8 cellular contexts compared by ENCODE assay signal in genomic region chrX:3697701-3698279, GRCh38. TPM values are rescaled to one million over a fixed set of nuclear protein-coding genes. Genes with fewer than 3 reads are reported as not detected.
DNase-seq lines count a peak whose midpoint lies in the region; ATAC-seq and TF ChIP-seq lines count a peak whose summit lies in the region.

No MANE protein-coding gene starts in this region.

- no peaks in the 10 kb centered on the region for H3K79me2 ChIP-seq in osteoblast (ENCODE audit: insufficient read depth, low read length)

- no peaks in the 10 kb centered on the region for H3K9me3 ChIP-seq in esophagus (ENCODE audit: control insufficient read depth in 2 of 2, insufficient read depth in 1 of 2, low read depth in 1 of 2, low read length in 1 of 2)
- no peaks in the 10 kb centered on the region for H3K9me3 ChIP-seq in osteoblast (ENCODE audit: low read depth, low read length)

- 35 to 67% methylated on average over 16 of the region's 16 CpGs for WGBS in esophagus, 2 donors

- H3K27ac ChIP-seq in esophagus (ENCODE audit: low read depth in 2 of 2, low read length in 1 of 2) (peak overlapping the region; percentile 20 to 27), osteoblast (ENCODE audit: low read depth, low read length) (no peak overlapping the region)

- DNase-seq in DMS79 treated with DMSO at 0.1 percent for 48 hours (lab: John Stamatoyannopoulos, UW) (peak; percentile 32), NCI-H2171 treated with DMSO at 0.1 percent for 48 hours (lab: John Stamatoyannopoulos, UW) (peak; percentile 76), osteoblast (ENCODE audit: insufficient read length, low spot score, missing footprints) (no peak), NCI-H2029 treated with DMSO at 0.1 percent for 48 hours (lab: John Stamatoyannopoulos, UW) (no peak), left lobe of liver (ENCODE audit: low spot score) (no peak)

- no peak for TF ChIP-seq CTCF in osteoblast (IDR thresholded peaks at IDR 0.05; ENCODE audit: extremely low read depth, low read depth, low read length)

- H2AFZ ChIP-seq in osteoblast (ENCODE audit: low read length): no peak overlapping the region

- no peaks in the 10 kb centered on the region for H4K20me1 ChIP-seq in osteoblast (ENCODE audit: insufficient read depth, low read length)

- H3K4me2 ChIP-seq in osteoblast (ENCODE audit: insufficient read depth, low read length): peak overlapping the region; percentile 66

- H3K4me1 ChIP-seq in esophagus (ENCODE audit: control insufficient read depth in 2 of 2, insufficient read depth in 2 of 2, low read length in 1 of 2) (no peaks in the 10 kb centered on the region), osteoblast (ENCODE audit: insufficient read depth, low read length) (peaks cover 11% of the 10 kb centered on the region)

- ATAC-seq in HG03175 (IDR thresholded peaks at IDR 0.05; ENCODE audit: unreplicated experiment): no peak
- ATAC-seq in GM19023 (IDR thresholded peaks at IDR 0.05; ENCODE audit: unreplicated experiment): no peak
- ATAC-seq in left lobe of liver: no peak

- H3K36me3 ChIP-seq in esophagus (ENCODE audit: control insufficient read depth in 2 of 2, insufficient read depth in 2 of 2, low read length in 1 of 2): no peaks in the 10 kb centered on the region
- H3K36me3 ChIP-seq in osteoblast (ENCODE audit: insufficient read depth, low read length): no peaks in the 10 kb centered on the region

- H3K27me3 ChIP-seq in esophagus (ENCODE audit: control insufficient read depth in 1 of 2, insufficient read depth in 2 of 2, low read length in 2 of 2) (no peaks in the 10 kb centered on the region), osteoblast (ENCODE audit: insufficient read depth, low read length) (no peaks in the 10 kb centered on the region)

- H3K4me3 ChIP-seq in esophagus (ENCODE audit: low read depth in 1 of 2, low read length in 2 of 2) (no peak overlapping the region), osteoblast (ENCODE audit: insufficient read depth, low read length) (peak overlapping the region; percentile 18)

RNA-seq across cellular contexts. Expression of gene PRKX, which starts 15.7 kb away (rescaled TPM):
- 10 to 100 TPM in 1 of 2 donors, 1 to 10 TPM in 1; 5.6 to 15.4 TPM for polyA plus RNA-seq in esophagus
- total RNA-seq in osteoblast (9.1 and 13.4 TPM in 2 replicates), left lobe of liver (1.6 TPM)

Comparison
In these comparisons a context has a peak if more than half of its experiments do, and no peak if none do; other contexts are left out.
1. DNase-seq: peak in DMS79 treated with DMSO at 0.1 percent for 48 hours (single experiment) and NCI-H2171 treated with DMSO at 0.1 percent for 48 hours (single experiment); none in osteoblast (single experiment), NCI-H2029 treated with DMSO at 0.1 percent for 48 hours (single experiment) and left lobe of liver (single experiment).